ENCODE assay signal across 12 cellular contexts in genomic region chr11:64312947-64313346, GRCh38. TPM values are rescaled to one million over a fixed set of nuclear protein-coding genes. Genes with fewer than 3 reads are reported as not detected.
A peak's percentile ranks its signal among the peaks of the same experiment; 100 is the strongest.
DNase-seq lines count a peak whose midpoint lies in the region; ATAC-seq, FAIRE-seq and TF ChIP-seq lines count a peak whose summit lies in the region.
"Had no signal": no experiment of that assay in that cellular context is flagged by ENCODE, and none has a peak within 500 bp of the region (broad histone marks: within the 10 kb centered on the region; RNA-seq: fewer than 3 reads in every experiment).

No MANE protein-coding gene starts in this region.

- H3K4me3 ChIP-seq in right cardiac atrium (ENCODE audit: low read length) = no peak overlapping the region
- no peak overlapping the region for H3K4me3 ChIP-seq in astrocyte (ENCODE audit: insufficient read depth, low read depth, low read length)
- H3K4me3 ChIP-seq in upper lobe of right lung = no peak overlapping the region

- no peak overlapping the region for H3K9ac ChIP-seq in astrocyte (ENCODE audit: low read length)

- H3K27ac ChIP-seq in right cardiac atrium (ENCODE audit: low read length) (no peak overlapping the region), astrocyte (ENCODE audit: low read depth, low read length) (no peak overlapping the region), upper lobe of right lung (peak overlapping the region; percentile 36)
- H3K27ac ChIP-seq: C4-2B had no signal

- intact Hi-C loops in right cardiac atrium (cut with DNase I) = no loop called here
- intact Hi-C loops in left cardiac atrium (cut with DNase I) = no loop called here
- intact Hi-C loops in upper lobe of right lung (cut with DNase I) = no loop called here

- no peak overlapping the region for H3K4me2 ChIP-seq in astrocyte (ENCODE audit: low read length)

- H3K9me3 Mint-ChIP-seq in astrocyte (ENCODE audit: unreplicated experiment) = no peaks in the 10 kb centered on the region
- no peaks in the 10 kb centered on the region for H3K9me3 Mint-ChIP-seq in nephron

- H3K4me1 ChIP-seq in right cardiac atrium (ENCODE audit: control insufficient read depth, insufficient read depth, low read length) (no peaks in the 10 kb centered on the region), astrocyte (ENCODE audit: insufficient read depth, low read length) (no peaks in the 10 kb centered on the region), upper lobe of right lung (peaks cover 11% of the 10 kb centered on the region)

- H3K4me1 Mint-ChIP-seq in astrocyte (ENCODE audit: low read depth, unreplicated experiment) = peaks cover 9% of the 10 kb centered on the region
- H3K4me1 Mint-ChIP-seq in nephron = peaks cover 14% of the 10 kb centered on the region

- ATAC-seq in right cardiac atrium = no peak
- ATAC-seq in left cardiac atrium = no peak
- no peak for ATAC-seq in upper lobe of right lung
- no peak for ATAC-seq in HG02588 (IDR thresholded peaks at IDR 0.05; ENCODE audit: unreplicated experiment)

- H3K4me3 Mint-ChIP-seq in astrocyte (ENCODE audit: unreplicated experiment) (peak overlapping the region; percentile 61), nephron (peak overlapping the region; percentile 52 to 76 (median 72))

- no peak for TF ChIP-seq CTCF in astrocyte (IDR thresholded peaks at IDR 0.05; ENCODE audit: insufficient read depth, low read depth, low read length)
- no peak for TF ChIP-seq CTCF in nephron (IDR thresholded peaks at IDR 0.05; ENCODE audit: unreplicated experiment in 3 of 3)
- TF ChIP-seq CTCF in upper lobe of right lung (IDR thresholded peaks at IDR 0.05) = no peak

- 88% methylated on average over 10 of the region's 10 CpGs for WGBS in right cardiac atrium

- no peaks in the 10 kb centered on the region for H3K27me3 ChIP-seq in right cardiac atrium (ENCODE audit: control insufficient read depth, insufficient read depth)
- no peaks in the 10 kb centered on the region for H3K27me3 ChIP-seq in astrocyte (ENCODE audit: insufficient read depth, low read length)
- no peaks in the 10 kb centered on the region for H3K27me3 ChIP-seq in upper lobe of right lung

- peak overlapping the region; percentile 91 for H3K27ac Mint-ChIP-seq in astrocyte (ENCODE audit: unreplicated experiment)
- H3K27ac Mint-ChIP-seq in nephron = peak overlapping the region in 2 of 3 experiments; percentile 6 to 94

- H3K9me3 ChIP-seq in right cardiac atrium (ENCODE audit: control insufficient read depth, low read length) (no peaks in the 10 kb centered on the region), astrocyte (ENCODE audit: insufficient read depth, low read depth, low read length) (no peaks in the 10 kb centered on the region), upper lobe of right lung (no peaks in the 10 kb centered on the region)

- H3K36me3 ChIP-seq in astrocyte (ENCODE audit: insufficient read depth, low read length) (no peaks in the 10 kb centered on the region), upper lobe of right lung (peaks cover 26% of the 10 kb centered on the region)

- no peaks in the 10 kb centered on the region for H4K20me1 ChIP-seq in astrocyte (ENCODE audit: insufficient read depth, low read length)

- no peak overlapping the region for H2AFZ ChIP-seq in astrocyte (ENCODE audit: low read depth, low read length)

- H3K27me3 Mint-ChIP-seq in astrocyte (ENCODE audit: low read depth, unreplicated experiment) = no peaks in the 10 kb centered on the region
- H3K27me3 Mint-ChIP-seq in nephron (ENCODE audit: low read depth) = no peaks in the 10 kb centered on the region

- H3K79me2 ChIP-seq in astrocyte (ENCODE audit: insufficient read depth, low read length) = peaks cover 23% of the 10 kb centered on the region

- DNase-seq in right cardiac atrium = peak in 2 of 3 donors; percentile 33 to 39
- DNase-seq in left cardiac atrium = no peak
- DNase-seq in astrocyte (ENCODE audit: low read depth) = no peak
- no peak for DNase-seq in upper lobe of right lung
- no peak for DNase-seq in nucleus accumbens (lab: John Stamatoyannopoulos, UW)
- no peak for DNase-seq in effector CD4-positive, alpha-beta T cell
- DNase-seq: NCI-H1694 had no signal

- H3K36me3 Mint-ChIP-seq in astrocyte (ENCODE audit: low read depth, unreplicated experiment) (peaks cover 11% of the 10 kb centered on the region), nephron (ENCODE audit: low read depth) (peaks cover 16% of the 10 kb centered on the region)

- FAIRE-seq in astrocyte (lab: Jason Lieb, UNC) = no peak

RNA-seq across cellular contexts. Expression of gene TRMT112, which starts 4.4 kb away (rescaled TPM):
- 100 to 1,000 TPM in 3 of 4 donors, 10 to 100 TPM in 1; 91.7 to 103 (median 102) TPM for total RNA-seq in right cardiac atrium
- polyA plus RNA-seq in right cardiac atrium = 144 TPM
- total RNA-seq in left cardiac atrium = 100 to 1,000 TPM in 1 of 2 donors, 10 to 100 TPM in 1; 94.1 to 101 TPM
- 130 and 146 TPM in 2 replicates for total RNA-seq in astrocyte
- total RNA-seq in upper lobe of right lung = 168 TPM

RNA-seq across cellular contexts. Expression of gene PRDX5, which starts 5.0 kb away (rescaled TPM):
- total RNA-seq in right cardiac atrium (100 to 1,000 TPM; 258 to 356 (median 315) TPM), left cardiac atrium (100 to 1,000 TPM; 264 to 298 TPM), astrocyte (243 and 263 TPM in 2 replicates), upper lobe of right lung (176 TPM)
- polyA plus RNA-seq in right cardiac atrium = 683 TPM

RNA-seq across cellular contexts. Expression of gene ESRRA, which starts 7.6 kb away (rescaled TPM):
- total RNA-seq in right cardiac atrium (100 to 1,000 TPM; 132 to 171 (median 141) TPM), left cardiac atrium (100 to 1,000 TPM; 147 to 150 TPM), astrocyte (25.0 and 26.3 TPM in 2 replicates), upper lobe of right lung (51.9 TPM)
- polyA plus RNA-seq in right cardiac atrium = 199 TPM

RNA-seq across cellular contexts. Expression of gene CATSPERZ, which starts 12.8 kb away (rescaled TPM):
- total RNA-seq in right cardiac atrium (not detected), left cardiac atrium (under 1 TPM in 1 of 2 donors, not detected in 1; 0.32 TPM), astrocyte (not detected in 2 replicates), upper lobe of right lung (not detected)
- polyA plus RNA-seq in right cardiac atrium = 0.14 TPM
- total RNA-seq: epithelial cell of proximal tubule had no signal

RNA-seq across cellular contexts. Expression of gene KCNK4, which starts 21.8 kb away (rescaled TPM):
- total RNA-seq in right cardiac atrium = not detected
- polyA plus RNA-seq in right cardiac atrium = 0.05 TPM
- total RNA-seq in left cardiac atrium = under 1 TPM in 1 of 2 donors, not detected in 1; 0.13 TPM
- total RNA-seq in astrocyte = 0.52 TPM in 1 of 2 replicates, not detected in the other
- not detected for total RNA-seq in upper lobe of right lung
- total RNA-seq: epithelial cell of proximal tubule had no signal
- polyA plus RNA-seq: thymus had no signal

Comparison
In these comparisons a context has a peak if more than half of its experiments do, and no peak if none do; other contexts are left out.
1. DNase-seq: peak in right cardiac atrium (2 of 3); none in left cardiac atrium (single experiment), astrocyte (single experiment), upper lobe of right lung (single experiment), nucleus accumbens (0 of 56) and effector CD4-positive, alpha-beta T cell (single experiment).